In the genomic region with DNA sequence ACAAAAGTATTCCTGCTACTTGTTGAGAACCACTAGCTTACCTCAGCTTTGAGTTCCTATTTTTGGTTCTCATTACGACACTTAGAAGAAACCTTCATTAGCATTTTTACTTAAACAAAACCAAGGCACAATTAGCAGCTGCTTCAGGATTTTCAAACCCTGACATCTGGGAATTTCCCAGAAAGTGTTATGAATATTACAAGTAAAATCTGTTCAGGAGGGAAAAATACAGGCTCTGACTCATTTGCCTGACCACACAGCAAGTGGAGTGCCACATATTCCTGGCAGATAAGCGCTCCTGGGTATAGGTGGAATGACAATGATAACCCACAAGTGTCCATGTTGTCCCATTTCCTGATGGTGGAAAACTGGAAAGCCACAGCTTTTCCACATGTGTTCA, we compare ENCODE assay signal across 24 cellular contexts. TPM values are rescaled to one million over a fixed set of nuclear protein-coding genes. Genes with fewer than 3 reads are reported as not detected.
DNase-seq lines count a peak whose midpoint lies in the region; ATAC-seq, FAIRE-seq and TF ChIP-seq lines count a peak whose summit lies in the region.
"Had no signal": no experiment of that assay in that cellular context is flagged by ENCODE, and none has a peak within 500 bp of the region (broad histone marks: within the 10 kb centered on the region; RNA-seq: fewer than 3 reads in every experiment).

No MANE protein-coding gene starts in this region.

- H3K27me3 ChIP-seq in IMR-90 (ENCODE audit: control insufficient read depth, insufficient read depth, low read length), result peaks cover 6% of the 10 kb centered on the region
- H3K27me3 ChIP-seq in astrocyte (ENCODE audit: insufficient read depth, low read length), result no peaks in the 10 kb centered on the region
- H3K27me3 ChIP-seq in trophoblast cell (ENCODE audit: insufficient read depth, low read length), result no peaks in the 10 kb centered on the region
- H3K27me3 ChIP-seq in hepatocyte, result peaks cover 3% of the 10 kb centered on the region
- H3K27me3 ChIP-seq: gastroesophageal sphincter, spleen, thyroid gland had no signal

- TF ChIP-seq POLR2A in IMR-90 (IDR thresholded peaks at IDR 0.05; ENCODE audit: low read depth, low read length), result no peak

- no peak overlapping the region for H2BK12ac ChIP-seq in trophoblast cell (ENCODE audit: low read length)

- H3K18ac ChIP-seq in IMR-90 (ENCODE audit: low read depth, low read length), result no peak overlapping the region
- no peak overlapping the region for H3K18ac ChIP-seq in trophoblast cell (ENCODE audit: low read length)

- H2BK120ac ChIP-seq in IMR-90 (ENCODE audit: low read depth, low read length) (no peak overlapping the region), trophoblast cell (ENCODE audit: insufficient read depth, low read length, poor library complexity) (no peak overlapping the region)

- in situ Hi-C loops in IMR-90 (cut with MboI; ENCODE audit: low sequenced_read_pairs), result no loop called here

- TF ChIP-seq CTCF in IMR-90 (conservative IDR thresholded peaks at IDR 0.05; ENCODE audit: low read depth, low read length) (no peak), astrocyte (IDR thresholded peaks at IDR 0.05; ENCODE audit: insufficient read depth, low read depth, low read length) (no peak), hepatocyte (IDR thresholded peaks at IDR 0.05; ENCODE audit: poor library complexity) (no peak)

- H2AK9ac ChIP-seq in IMR-90 (replicated peaks; ENCODE audit: low read depth, low read length, poor library complexity), result no peak overlapping the region

- TF ChIP-seq RAD21 in IMR-90 (IDR thresholded peaks at IDR 0.05; ENCODE audit: low read length), result no peak

- dilution Hi-C loops in IMR-90 (cut with HindIII; ENCODE audit: low sequenced_read_pairs, unreplicated experiment), result no loop called here

- no peaks in the 10 kb centered on the region for H3K27me3 Mint-ChIP-seq in activated T-cell treated with anti-CD3 and anti-CD28 coated beads, Interleukin-2, amount 50 U/mL, for 24 hours
- H3K27me3 Mint-ChIP-seq in astrocyte (ENCODE audit: low read depth, unreplicated experiment), result peaks cover 19% of the 10 kb centered on the region
- H3K27me3 Mint-ChIP-seq: activated CD4-positive, alpha-beta T cell treated with anti-CD3 and anti-CD28 coated beads, Interleukin-2, amount 10 ng/mL, durations not matched to agents 24 days and 14 days; activated naive CD8-positive, alpha-beta T cell; CD4-positive, CD25-positive, alpha-beta regulatory T cell; IgD-negative memory B cell had no signal

- H3K27ac Mint-ChIP-seq in activated T-cell treated with anti-CD3 and anti-CD28 coated beads, Interleukin-2, amount 50 U/mL, for 24 hours, result peak overlapping the region; percentile 95
- H3K27ac Mint-ChIP-seq in astrocyte (ENCODE audit: unreplicated experiment), result no peak overlapping the region
- H3K27ac Mint-ChIP-seq: activated naive CD8-positive, alpha-beta T cell; CD4-positive, CD25-positive, alpha-beta regulatory T cell; dendritic cell treated with granulocyte-macrophage colony-stimulating factor and Interleukin-4, amounts not matched to agents 40 ng/mL and 50 ng/mL, for 4 days; IgD-negative memory B cell had no signal

- no peak overlapping the region for H3K4me3 Mint-ChIP-seq in activated T-cell treated with anti-CD3 and anti-CD28 coated beads, Interleukin-2, amount 50 U/mL, for 24 hours
- H3K4me3 Mint-ChIP-seq in astrocyte (ENCODE audit: unreplicated experiment), result no peak overlapping the region
- H3K4me3 Mint-ChIP-seq: activated CD4-positive, alpha-beta T cell treated with anti-CD3 and anti-CD28 coated beads, Interleukin-2, amount 10 ng/mL, durations not matched to agents 24 days and 14 days; activated naive CD8-positive, alpha-beta T cell; CD4-positive, CD25-positive, alpha-beta regulatory T cell; dendritic cell treated with granulocyte-macrophage colony-stimulating factor and Interleukin-4, amounts not matched to agents 40 ng/mL and 50 ng/mL, for 4 days; IgD-negative memory B cell had no signal

- no CpG with 5 or more reads among the region's 2 CpGs for WGBS in IMR-90 (ENCODE audit: extremely low coverage in 2 of 2, insufficient read length in 1 of 2), 2 experiments
- no CpG with 5 or more reads among the region's 2 CpGs for WGBS in trophoblast cell (ENCODE audit: extremely low coverage, insufficient coverage, insufficient read length)
- WGBS in hepatocyte (ENCODE audit: low lambda C conversion rate, missing lambda C conversion rate), result 97% methylated on average over 2 of the region's 2 CpGs

- no peak overlapping the region for H2AK5ac ChIP-seq in IMR-90 (ENCODE audit: low read depth, low read length)
- H2AK5ac ChIP-seq in trophoblast cell (ENCODE audit: low read length), result no peak overlapping the region

- H3K9ac ChIP-seq in IMR-90 (ENCODE audit: low read depth, low read length) (no peak overlapping the region), astrocyte (ENCODE audit: low read length) (no peak overlapping the region), trophoblast cell (ENCODE audit: low read length) (no peak overlapping the region)

- H3K23ac ChIP-seq in IMR-90 (ENCODE audit: low read depth, low read length) (no peak overlapping the region), trophoblast cell (ENCODE audit: low read length) (no peak overlapping the region)

- H3K27ac ChIP-seq in IMR-90 (ENCODE audit: insufficient read depth, low read length), result no peak overlapping the region
- H3K27ac ChIP-seq in astrocyte (ENCODE audit: low read depth, low read length), result no peak overlapping the region
- H3K27ac ChIP-seq in trophoblast cell (ENCODE audit: low read depth, low read length), result no peak overlapping the region
- no peak overlapping the region for H3K27ac ChIP-seq in hepatocyte
- H3K27ac ChIP-seq: gastroesophageal sphincter, SK-N-MC, spleen, thyroid gland had no signal

- no peaks in the 10 kb centered on the region for H3K9me2 ChIP-seq in hepatocyte (replicated peaks; ENCODE audit: insufficient read depth)

- H3K79me2 ChIP-seq in astrocyte (ENCODE audit: insufficient read depth, low read length) (no peaks in the 10 kb centered on the region), trophoblast cell (ENCODE audit: control insufficient read depth, insufficient read depth, low read length, poor library complexity) (no peaks in the 10 kb centered on the region), hepatocyte (no peaks in the 10 kb centered on the region)

- H3K14ac ChIP-seq in IMR-90 (replicated peaks; ENCODE audit: low read depth, low read length) (no peak overlapping the region), trophoblast cell (ENCODE audit: low read length) (no peak overlapping the region)

- H4K20me1 ChIP-seq in IMR-90 (ENCODE audit: insufficient read depth, low read length) (no peaks in the 10 kb centered on the region), astrocyte (ENCODE audit: insufficient read depth, low read length) (no peaks in the 10 kb centered on the region), hepatocyte (ENCODE audit: insufficient read depth, poor library complexity, severe bottlenecking) (no peaks in the 10 kb centered on the region)

- peaks cover 28% of the 10 kb centered on the region for H3K9me3 Mint-ChIP-seq in activated T-cell treated with anti-CD3 and anti-CD28 coated beads, Interleukin-2, amount 50 U/mL, for 24 hours
- peaks cover 12% of the 10 kb centered on the region for H3K9me3 Mint-ChIP-seq in astrocyte (ENCODE audit: unreplicated experiment)

- POLR2A ChIA-PET in IMR-90 (lab: Charles Lee; ENCODE audit: unreplicated experiment), result interaction anchor here (0.6 kb wide), 1 partner anchor 47 kb away, joined by 3 read pairs; no protein-coding TSS in a partner anchor

- BruUV-seq in IMR-90 (replicated peaks; lab: Mats Ljungman, UMichigan), result no TSS peak

- H3K4me1 ChIP-seq in IMR-90 (ENCODE audit: control insufficient read depth, insufficient read depth, low read length) (no peaks in the 10 kb centered on the region; the same call in 1 of the 2 replicates), astrocyte (ENCODE audit: insufficient read depth, low read length) (no peaks in the 10 kb centered on the region), trophoblast cell (ENCODE audit: control insufficient read depth in 1 of 2, insufficient read depth in 2 of 2, low read length in 2 of 2) (no peaks in the 10 kb centered on the region), hepatocyte (ENCODE audit: insufficient read depth) (no peaks in the 10 kb centered on the region)
- H3K4me1 ChIP-seq: thyroid gland had no signal

- H4K8ac ChIP-seq in IMR-90 (ENCODE audit: low read depth in 2 of 2, low read length in 2 of 2) (no peak overlapping the region), trophoblast cell (ENCODE audit: low read depth, low read length) (no peak overlapping the region)

- no peak overlapping the region for H2BK20ac ChIP-seq in IMR-90 (ENCODE audit: low read depth, low read length)

- intact Hi-C loops in IMR-90 (cut with micrococcal nuclease), result no loop called here

- H3K56ac ChIP-seq in IMR-90 (ENCODE audit: extremely low read depth, insufficient read depth, low read length), result no peak overlapping the region

- FAIRE-seq in astrocyte (lab: Jason Lieb, UNC), result no peak
- FAIRE-seq: H1, TTC549 had no signal

- DNase-seq in activated T-cell treated with anti-CD3 and anti-CD28 coated beads, Interleukin-2, amount 50 U/mL, for 24 hours, result no peak
- DNase-seq in activated T-cell treated with anti-CD3 and anti-CD28 coated beads, Interleukin-2, amount 50 U/mL, for 48 hours, result no peak
- DNase-seq in IMR-90 (peak; percentile 62), astrocyte (ENCODE audit: low read depth) (peak; percentile 51), trophoblast cell (peak; percentile 24 to 35), hepatocyte (ENCODE audit: low spot score) (no peak)
- DNase-seq: activated CD4-positive, alpha-beta T cell treated with anti-CD3 and anti-CD28 coated beads, Interleukin-2, amount 10 ng/mL, durations not matched to agents 24 days and 14 days; CD4-positive, CD25-positive, alpha-beta regulatory T cell; midbrain; NCI-H1092; NCI-H2107; NCI-H524 treated with DMSO at 0.1 percent for 48 hours; PC-3; spleen; thyroid gland had no signal

- H2BK5ac ChIP-seq in IMR-90 (ENCODE audit: low read depth, low read length, poor library complexity, severe bottlenecking) (no peak overlapping the region), trophoblast cell (ENCODE audit: low read depth, low read length, poor library complexity) (no peak overlapping the region)

- peaks cover 17% of the 10 kb centered on the region for H3K36me3 Mint-ChIP-seq in activated T-cell treated with anti-CD3 and anti-CD28 coated beads, Interleukin-2, amount 50 U/mL, for 24 hours (ENCODE audit: low read depth)
- H3K36me3 Mint-ChIP-seq in astrocyte (ENCODE audit: low read depth, unreplicated experiment), result peaks cover 2% of the 10 kb centered on the region

- H2AFZ ChIP-seq in IMR-90 (replicated peaks; ENCODE audit: low read length, poor library complexity) (no peak overlapping the region), astrocyte (ENCODE audit: low read depth, low read length) (no peak overlapping the region), trophoblast cell (ENCODE audit: insufficient read depth, low read length, poor library complexity) (no peak overlapping the region), hepatocyte (no peak overlapping the region)

- H4K5ac ChIP-seq in IMR-90 (ENCODE audit: low read depth, low read length), result no peak overlapping the region

- H3K9me1 ChIP-seq in IMR-90 (ENCODE audit: insufficient read depth, low read length), result no peaks in the 10 kb centered on the region

- H4K91ac ChIP-seq in IMR-90 (ENCODE audit: insufficient read depth, low read depth, low read length) (no peak overlapping the region), trophoblast cell (ENCODE audit: low read depth, low read length) (no peak overlapping the region)

- peaks cover 10% of the 10 kb centered on the region for H3K9me3 ChIP-seq in IMR-90 (ENCODE audit: control insufficient read depth, insufficient read depth, low read length)
- H3K9me3 ChIP-seq in astrocyte (ENCODE audit: insufficient read depth, low read depth, low read length), result peaks cover 9% of the 10 kb centered on the region
- H3K9me3 ChIP-seq in trophoblast cell (ENCODE audit: insufficient read depth, low read depth, low read length), result no peaks in the 10 kb centered on the region
- no peaks in the 10 kb centered on the region for H3K9me3 ChIP-seq in hepatocyte (ENCODE audit: low read depth)
- H3K9me3 ChIP-seq: thyroid gland had no signal

- H3K4me3 ChIP-seq in IMR-90 (ENCODE audit: insufficient read depth, low read depth, low read length) (no peak overlapping the region), astrocyte (ENCODE audit: insufficient read depth, low read depth, low read length) (no peak overlapping the region), trophoblast cell (ENCODE audit: low read depth, low read length) (no peak overlapping the region), hepatocyte (no peak overlapping the region)
- H3K4me3 ChIP-seq: gastroesophageal sphincter, SK-N-MC, spleen, thyroid gland had no signal

- H3K36me3 ChIP-seq in IMR-90 (ENCODE audit: control insufficient read depth, insufficient read depth, low read length) (no peaks in the 10 kb centered on the region), astrocyte (ENCODE audit: insufficient read depth, low read length) (no peaks in the 10 kb centered on the region), trophoblast cell (ENCODE audit: control insufficient read depth in 1 of 2, insufficient read depth in 2 of 2, low read length in 2 of 2) (no peaks in the 10 kb centered on the region), hepatocyte (replicated peaks; ENCODE audit: insufficient read depth, low read depth) (no peaks in the 10 kb centered on the region)
- H3K36me3 ChIP-seq: gastroesophageal sphincter, spleen, thyroid gland had no signal

- no peak overlapping the region for H4K12ac ChIP-seq in trophoblast cell (ENCODE audit: low read depth, low read length)

- H3K4me2 ChIP-seq in IMR-90 (ENCODE audit: low read depth, low read length) (no peak overlapping the region), astrocyte (ENCODE audit: low read length) (no peak overlapping the region), trophoblast cell (ENCODE audit: low read length) (no peak overlapping the region), hepatocyte (no peak overlapping the region)

- CTCF ChIA-PET in IMR-90 (lab: Yijun Ruan, JAX), result interaction anchor here (0.7 kb wide), 1 partner anchor 239 kb away, joined by 4 read pairs; no protein-coding TSS in a partner anchor

- no peak overlapping the region for H2BK15ac ChIP-seq in IMR-90 (ENCODE audit: low read depth, low read length)

- H3K4ac ChIP-seq in IMR-90 (ENCODE audit: low read depth, low read length), result no peak overlapping the region
- no peak overlapping the region for H3K4ac ChIP-seq in trophoblast cell (ENCODE audit: low read depth, low read length)

- H3K79me1 ChIP-seq in IMR-90 (ENCODE audit: low read depth in 1 of 2, low read length in 2 of 2) (no peaks in the 10 kb centered on the region), trophoblast cell (ENCODE audit: low read length) (no peaks in the 10 kb centered on the region)

- ATAC-seq in IMR-90 (ENCODE audit: low read depth) (no peak), HG03039 (IDR thresholded peaks at IDR 0.05; ENCODE audit: unreplicated experiment) (no peak), HG02798 (IDR thresholded peaks at IDR 0.05; ENCODE audit: poor library complexity, unreplicated experiment) (no peak)
- ATAC-seq: gastroesophageal sphincter, PC-3 had no signal

- peaks cover 53% of the 10 kb centered on the region for H3K4me1 Mint-ChIP-seq in activated T-cell treated with anti-CD3 and anti-CD28 coated beads, Interleukin-2, amount 50 U/mL, for 24 hours (ENCODE audit: low read depth)
- H3K4me1 Mint-ChIP-seq in astrocyte (ENCODE audit: low read depth, unreplicated experiment), result peaks cover 4% of the 10 kb centered on the region

RNA-seq across cellular contexts. Expression of a gene that starts 10.3 kb away (rescaled TPM):
- total RNA-seq in IMR-90 (2012; rRNA removed) (52.0 and 52.2 TPM in 2 replicates), astrocyte (49.5 and 56.8 TPM in 2 replicates), hepatocyte (14.9 and 17.0 TPM in 2 replicates)
- polyA plus RNA-seq in IMR-90 (2012; rRNA removed) (44.8 and 45.0 TPM in 2 replicates), hepatocyte (4.4 and 10.0 TPM in 2 replicates)
- 37.9 and 67.2 TPM in 2 replicates for polyA plus RNA-seq in IMR-90 (2012; cell fraction: cytosol; rRNA removed)
- 19.1 and 28.3 TPM in 2 replicates for polyA plus RNA-seq in IMR-90 (2012; cell fraction: nucleus; rRNA removed; ENCODE audit: low replicate concordance)
- polyA plus RNA-seq in trophoblast cell (2013), result 5.4 and 5.8 TPM in 2 replicates

Comparison
In these comparisons a context has a peak if more than half of its experiments do, and no peak if none do; other contexts are left out.
1. DNase-seq: peak in IMR-90 (single experiment), astrocyte (single experiment) and trophoblast cell (2 of 2); none in activated T-cell treated with anti-CD3 and anti-CD28 coated beads, Interleukin-2, amount 50 U/mL, for 24 hours (single experiment), activated T-cell treated with anti-CD3 and anti-CD28 coated beads, Interleukin-2, amount 50 U/mL, for 48 hours (0 of 2) and hepatocyte (single experiment).